1 cellular context compared by ENCODE assay signal in genomic region chr13:99988469-99989375, GRCh38.
TF ChIP-seq lines count a peak whose summit lies in the region.

No MANE protein-coding gene starts in this region.

TF ChIP-seq in endothelial cell of umbilical vein, 7 proteins besides CTCF, POLR2A, EP300 and RAD21 (continued from another document):
- TF ChIP-seq MAX (IDR thresholded peaks at IDR 0.05; ENCODE audit: insufficient read depth, insufficient read length) = no peak
- no peak for TF ChIP-seq MYC (IDR thresholded peaks at IDR 0.05; ENCODE audit: low read depth, low read length)
